9 cellular contexts compared by ENCODE assay signal in the genomic region with DNA sequence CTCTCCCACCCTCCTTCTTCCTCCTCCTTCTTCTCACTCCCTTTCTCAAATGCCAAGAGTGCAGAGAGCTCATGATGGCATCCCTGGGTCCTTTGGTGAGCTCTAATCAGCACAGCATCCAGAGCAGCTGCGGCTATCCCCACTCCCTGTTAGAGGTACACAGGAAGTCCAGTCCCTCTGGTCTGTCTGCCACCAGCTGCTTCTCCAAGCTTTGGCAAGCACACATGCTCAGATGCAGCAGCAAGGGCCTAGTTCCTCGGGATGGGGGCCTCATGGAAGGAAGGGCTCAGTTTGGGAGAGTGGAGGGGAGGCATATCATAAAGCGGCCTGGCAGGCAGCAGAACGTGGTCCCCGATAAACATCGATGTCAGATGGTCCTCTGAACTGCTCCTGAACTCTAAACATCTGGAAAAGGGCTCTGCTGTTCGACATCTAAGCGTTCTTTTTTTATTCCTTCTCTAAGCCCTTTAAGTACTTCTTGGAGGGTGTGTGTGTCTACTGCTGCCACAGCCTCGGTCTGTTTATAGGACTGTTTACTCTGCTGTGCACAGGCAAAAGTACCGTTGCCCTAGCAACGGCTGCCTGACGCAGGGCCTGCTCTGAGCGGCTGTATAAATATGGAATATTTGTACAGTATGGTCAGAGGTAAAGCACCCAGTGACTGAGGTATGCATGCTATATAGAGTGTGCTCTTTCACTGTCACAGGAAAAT.
DNase-seq lines count a peak whose midpoint lies in the region; ATAC-seq and TF ChIP-seq lines count a peak whose summit lies in the region.
"Had no signal": no experiment of that assay in that cellular context is flagged by ENCODE, and none has a peak within 500 bp of the region (broad histone marks: within the 10 kb centered on the region; RNA-seq: fewer than 3 reads in every experiment).

No MANE protein-coding gene starts in this region.

- peaks cover 18% of the 10 kb centered on the region for H3K36me3 ChIP-seq in thoracic aorta

- H3K27ac ChIP-seq in thoracic aorta = peak overlapping the region; percentile 80 to 85

- peaks cover 12 to 27% of the 10 kb centered on the region in 2 donors for H3K4me1 ChIP-seq in thoracic aorta (ENCODE audit: control insufficient read depth in 1 of 2, low read depth in 2 of 2)

- ATAC-seq in thoracic aorta (ENCODE audit: insufficient number of reproducible peaks, low FRiP score, low read depth) = peak; percentile 85
- ATAC-seq: HCT116 had no signal

- TF ChIP-seq CTCF in astrocyte of the cerebellum (IDR thresholded peaks at IDR 0.05; ENCODE audit: low read depth, low read length, missing control alignments) (no peak), thoracic aorta (IDR thresholded peaks at IDR 0.05) (no peak)

- H3K27me3 ChIP-seq in thoracic aorta (replicated peaks; ENCODE audit: insufficient read depth) = no peaks in the 10 kb centered on the region

- H3K9me3 ChIP-seq in thoracic aorta = no peaks in the 10 kb centered on the region

- DNase-seq in LoVo (ENCODE audit: low spot score) (peak; percentile 40), astrocyte of the cerebellum (ENCODE audit: low read depth) (peak; percentile 34), left kidney (ENCODE audit: low read depth, low spot score) (peak; percentile 92), thoracic aorta (ENCODE audit: low spot score) (peak; percentile 5), middle frontal gyrus (ENCODE audit: extremely low spot score, low spot score) (no peak), G401 (ENCODE audit: low spot score) (no peak)
- no peak for DNase-seq in activated CD4-positive, alpha-beta T cell treated with anti-CD3 and anti-CD28 coated beads, Interleukin-2, amount 50 U/mL, for 1 hour
- no peak for DNase-seq in stimulated activated naive CD4-positive, alpha-beta T cell treated with Interleukin-2 at 50 U/mL for 16 hours (lab: John Stamatoyannopoulos, UW)

- H3K4me3 ChIP-seq in astrocyte of the cerebellum (ENCODE audit: low read depth, low read length) = no peak overlapping the region
- H3K4me3 ChIP-seq in thoracic aorta = no peak overlapping the region

- in situ Hi-C loops in astrocyte of the cerebellum (cut with HindIII; ENCODE audit: low sequenced_read_pairs) (no loop called here), G401 (cut with HindIII; ENCODE audit: low sequenced_read_pairs) (no loop called here)

Comparison
In these comparisons a context has a peak if more than half of its experiments do, and no peak if none do; other contexts are left out.
1. DNase-seq: peak in LoVo (single experiment), astrocyte of the cerebellum (single experiment), left kidney (single experiment) and thoracic aorta (single experiment); none in activated CD4-positive, alpha-beta T cell treated with anti-CD3 and anti-CD28 coated beads, Interleukin-2, amount 50 U/mL, for 1 hour (single experiment), middle frontal gyrus (single experiment), stimulated activated naive CD4-positive, alpha-beta T cell treated with Interleukin-2 at 50 U/mL for 16 hours (single experiment) and G401 (single experiment).